Comparison of ENCODE assay signal across 1 cellular context in genomic region chr11:61162092-61162935, GRCh38.
TF ChIP-seq lines count a peak whose summit lies in the region.

No MANE protein-coding gene starts in this region.

TF ChIP-seq in HCT116, 20 proteins besides CTCF, POLR2A, EP300 and RAD21:
- TF ChIP-seq, protein P1, sequence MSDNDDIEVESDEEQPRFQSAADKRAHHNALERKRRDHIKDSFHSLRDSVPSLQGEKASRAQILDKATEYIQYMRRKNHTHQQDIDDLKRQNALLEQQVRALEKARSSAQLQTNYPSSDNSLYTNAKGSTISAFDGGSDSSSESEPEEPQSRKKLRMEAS (IDR thresholded peaks at IDR 0.05) = peak; percentile 38; the same call in 1 of the 2 replicates
- TF ChIP-seq REST (IDR thresholded peaks at IDR 0.05; ENCODE audit: low read depth) (no peak), EZH2phosphoT487 (IDR thresholded peaks at IDR 0.05; ENCODE audit: borderline replicate concordance) (no peak), SP1 (IDR thresholded peaks at IDR 0.05; ENCODE audit: low read depth) (peak; percentile 76), FOSL1 (IDR thresholded peaks at IDR 0.05; ENCODE audit: low read depth) (peak; percentile 20; the same call in 1 of the 2 replicates), SRF (IDR thresholded peaks at IDR 0.05; ENCODE audit: low read depth) (peak; percentile 63; the same call in 1 of the 2 replicates), ATF3 (IDR thresholded peaks at IDR 0.05) (no peak), SIN3A (IDR thresholded peaks at IDR 0.05; ENCODE audit: low read depth) (0 out of 2 replicates have a peak, but pooled peaks have one; percentile 16), CBX3 (IDR thresholded peaks at IDR 0.05; ENCODE audit: low read depth) (0 out of 2 replicates have a peak, but pooled peaks have one; percentile 50), TCF7L2 (IDR thresholded peaks at IDR 0.05; ENCODE audit: borderline replicate concordance, extremely low read depth, insufficient read depth, insufficient read length) (no peak), JUND (IDR thresholded peaks at IDR 0.05) (peak; percentile 29; the same call in 1 of the 2 replicates), POLR2AphosphoS5 (IDR thresholded peaks at IDR 0.05; ENCODE audit: low read depth, low read length) (peak; percentile 21; the same call in 1 of the 2 replicates), EGR1 (IDR thresholded peaks at IDR 0.05; ENCODE audit: low read depth) (no peak), EZH2 (IDR thresholded peaks at IDR 0.05) (no peak), ZNF274 (IDR thresholded peaks at IDR 0.05; ENCODE audit: low read depth, low read length) (no peak), CEBPB (IDR thresholded peaks at IDR 0.05; ENCODE audit: low read depth) (no peak), ZBTB33 (IDR thresholded peaks at IDR 0.05; ENCODE audit: extremely low read depth, insufficient replicate concordance, low read length) (no peak), ZFX (IDR thresholded peaks at IDR 0.05) (no peak), YY1 (IDR thresholded peaks at IDR 0.05; ENCODE audit: extremely low read depth, insufficient replicate concordance, low read depth, low read length) (no peak), ELF1 (IDR thresholded peaks at IDR 0.05; ENCODE audit: borderline replicate concordance, low read depth) (no peak; the same call in 1 of the 2 replicates)
